In the genomic region with DNA sequence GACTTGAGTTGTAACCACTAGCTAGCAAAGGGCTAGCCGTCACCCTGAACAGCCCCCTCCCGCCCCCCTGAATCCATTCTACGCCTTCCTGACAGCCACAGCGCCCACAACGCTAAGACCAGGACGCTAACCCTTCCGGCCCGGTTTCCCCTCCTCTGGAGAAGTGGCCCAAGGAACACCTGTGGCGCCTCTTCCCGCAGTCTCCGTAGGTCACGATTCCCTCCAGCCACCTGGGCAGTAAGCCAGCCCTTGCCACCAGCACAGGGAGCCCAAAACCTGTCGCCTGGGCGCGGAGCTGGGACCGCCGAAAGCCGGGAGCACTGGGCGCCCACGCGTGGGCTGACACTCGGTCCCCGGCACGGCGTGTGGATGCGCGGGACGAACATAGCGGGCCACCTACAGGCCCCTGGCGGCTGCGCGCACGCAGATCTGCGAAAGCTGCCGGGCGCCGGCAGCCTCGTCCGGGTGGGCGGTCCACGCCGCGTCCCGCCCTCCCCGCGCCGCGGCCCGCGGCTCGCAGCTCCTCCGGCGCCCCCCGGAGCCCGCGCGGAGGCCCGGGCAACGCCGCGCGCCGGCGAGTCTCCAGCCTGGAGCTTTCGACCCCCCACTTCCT, we compare ENCODE assay signal across 8 cellular contexts. TPM values are rescaled to one million over a fixed set of nuclear protein-coding genes. Genes with fewer than 3 reads are reported as not detected.
DNase-seq lines count a peak whose midpoint lies in the region; ATAC-seq and TF ChIP-seq lines count a peak whose summit lies in the region.

No MANE protein-coding gene starts in this region.

- H3K9me3 ChIP-seq in endodermal cell (ENCODE audit: control insufficient read depth, low read length): no peaks in the 10 kb centered on the region
- H3K9me3 ChIP-seq in mucosa of descending colon: no peaks in the 10 kb centered on the region
- no peaks in the 10 kb centered on the region for H3K9me3 ChIP-seq in tibial artery

- peak overlapping the region; percentile 71 for H3K9ac ChIP-seq in endodermal cell (ENCODE audit: extremely low read depth, low read length, poor library complexity, severe bottlenecking)

- H3K27ac Mint-ChIP-seq in activated CD4-positive, alpha-beta T cell treated with anti-CD3 and anti-CD28 coated beads, Interleukin-2, amount 10 ng/mL, durations not matched to agents 7 days and 5 days: peak overlapping the region; percentile 94
- H3K27ac Mint-ChIP-seq in endodermal cell: peak overlapping the region; percentile 55

- H3K4me1 ChIP-seq in endodermal cell (ENCODE audit: control insufficient read depth, insufficient read depth, low read length) (peaks cover 5% of the 10 kb centered on the region), mucosa of descending colon (ENCODE audit: low read depth) (peaks cover 47% of the 10 kb centered on the region), tibial artery (peaks cover 0 to 38% (median 35%) of the 10 kb centered on the region in 4 donors)

- no peak overlapping the region for H3K27ac ChIP-seq in endodermal cell (ENCODE audit: low read depth, low read length)
- H3K27ac ChIP-seq in tibial artery: peak overlapping the region; percentile 87 to 89

- H3K9me3 Mint-ChIP-seq in activated CD4-positive, alpha-beta T cell treated with anti-CD3 and anti-CD28 coated beads, Interleukin-2, amount 10 ng/mL, durations not matched to agents 7 days and 5 days: no peaks in the 10 kb centered on the region
- no peaks in the 10 kb centered on the region for H3K9me3 Mint-ChIP-seq in endodermal cell

- H3K4me3 ChIP-seq in endodermal cell (ENCODE audit: low read length) (peak overlapping the region; percentile 78), mucosa of descending colon (peak overlapping the region; percentile 85), tibial artery (peak overlapping the region; percentile 73 to 75)

- peaks cover 16% of the 10 kb centered on the region for H3K27me3 ChIP-seq in endodermal cell (ENCODE audit: control insufficient read depth, insufficient read depth, low read length, poor library complexity, severe bottlenecking)
- no peaks in the 10 kb centered on the region for H3K27me3 ChIP-seq in tibial artery

- H3K27me3 Mint-ChIP-seq in activated CD4-positive, alpha-beta T cell treated with anti-CD3 and anti-CD28 coated beads, Interleukin-2, amount 10 ng/mL, durations not matched to agents 7 days and 5 days: no peaks in the 10 kb centered on the region
- H3K27me3 Mint-ChIP-seq in endodermal cell (ENCODE audit: insufficient read depth): peaks cover 31% of the 10 kb centered on the region

- intact Hi-C loops in mucosa of descending colon (cut with DNase I, micrococcal nuclease): loop anchor here in 1 of 2 donors (10.0 kb wide), 1 partner anchor 65 kb away; no protein-coding TSS in a partner anchor
- intact Hi-C loops in tibial artery (cut with DNase I; ENCODE audit: low total_unique reads): loop anchor here (10.0 kb wide), 1 partner anchor 75 kb away; no protein-coding TSS in a partner anchor

- TF ChIP-seq CTCF in endodermal cell (conservative IDR thresholded peaks at IDR 0.05): peak; percentile 14
- TF ChIP-seq CTCF in mucosa of descending colon (IDR thresholded peaks at IDR 0.05): no peak
- peak in 1 of 2 experiments; percentile 14 for TF ChIP-seq CTCF in tibial artery (IDR thresholded peaks at IDR 0.05)

- peak overlapping the region; percentile 99 for H3K4me3 Mint-ChIP-seq in activated CD4-positive, alpha-beta T cell treated with anti-CD3 and anti-CD28 coated beads, Interleukin-2, amount 10 ng/mL, durations not matched to agents 7 days and 5 days
- peak overlapping the region; percentile 62 for H3K4me3 Mint-ChIP-seq in endodermal cell

- H3K4me1 Mint-ChIP-seq in activated CD4-positive, alpha-beta T cell treated with anti-CD3 and anti-CD28 coated beads, Interleukin-2, amount 10 ng/mL, durations not matched to agents 7 days and 5 days: peaks cover 71% of the 10 kb centered on the region
- peaks cover 15% of the 10 kb centered on the region for H3K4me1 Mint-ChIP-seq in endodermal cell

- POLR2A ChIA-PET in activated CD4-positive, alpha-beta T cell treated with anti-CD3 and anti-CD28 coated beads, Interleukin-2, amount 10 ng/mL, durations not matched to agents 7 days and 5 days (lab: Charles Lee): interaction anchor here (0.9 to 3.8 kb wide), 10 partner anchors 9 to 79 kb away, joined by 3 to 25 read pairs (median 8); no protein-coding TSS in a partner anchor

- H3K36me3 ChIP-seq in endodermal cell (ENCODE audit: control insufficient read depth, insufficient read depth, low read length): peaks cover 19% of the 10 kb centered on the region
- peaks cover 4% of the 10 kb centered on the region for H3K36me3 ChIP-seq in mucosa of descending colon (ENCODE audit: low read depth)
- peaks cover 7 to 33% (median 25%) of the 10 kb centered on the region in 3 donors for H3K36me3 ChIP-seq in tibial artery

- ATAC-seq in GM21367 (IDR thresholded peaks at IDR 0.05; ENCODE audit: unreplicated experiment) (peak; percentile 6), HG03565 (IDR thresholded peaks at IDR 0.05; ENCODE audit: unreplicated experiment) (peak; percentile 14), mucosa of descending colon (peak; percentile 39)

- CTCF ChIA-PET in activated CD4-positive, alpha-beta T cell treated with anti-CD3 and anti-CD28 coated beads, Interleukin-2, amount 10 ng/mL, durations not matched to agents 7 days and 5 days (lab: Charles Lee): interaction anchor here (0.6 to 6.3 kb wide), 12 partner anchors 10 to 1204 kb away, joined by 3 to 52 read pairs (median 4); no protein-coding TSS in a partner anchor

- 1 to 2% methylated on average over 40 to 65 of the region's 65 CpGs for WGBS in endodermal cell (ENCODE audit: insufficient coverage in 1 of 2, insufficient read length in 1 of 2), 2 experiments

- peaks cover 54% of the 10 kb centered on the region for H3K36me3 Mint-ChIP-seq in activated CD4-positive, alpha-beta T cell treated with anti-CD3 and anti-CD28 coated beads, Interleukin-2, amount 10 ng/mL, durations not matched to agents 7 days and 5 days (ENCODE audit: low read depth)
- peaks cover 13% of the 10 kb centered on the region for H3K36me3 Mint-ChIP-seq in endodermal cell (ENCODE audit: low read depth)

- peak; percentile 47 for DNase-seq in Daoy (ENCODE audit: low read depth)
- DNase-seq in activated CD4-positive, alpha-beta T cell treated with anti-CD3 and anti-CD28 coated beads, Interleukin-2, amount 10 ng/mL, durations not matched to agents 7 days and 5 days: peak; percentile 57
- DNase-seq in endodermal cell: peak; percentile 75
- DNase-seq in mucosa of descending colon: peak; percentile 64 to 81 (median 78)
- peak; percentile 52 to 83 for DNase-seq in tibial artery
- DNase-seq in DMS79 (lab: John Stamatoyannopoulos, UW): no peak

RNA-seq across cellular contexts. Expression of a gene that starts 0.6 kb away (rescaled TPM):
- 18.2 and 20.1 TPM in 2 replicates for total RNA-seq in Daoy (2014; rRNA removed; shearing (Covaris generic))
- 100 to 1,000 TPM; 289 to 302 TPM for total RNA-seq in activated CD4-positive, alpha-beta T cell treated with anti-CD3 and anti-CD28 coated beads, Interleukin-2, amount 10 ng/mL, durations not matched to agents 7 days and 5 days
- total RNA-seq in endodermal cell (1 to 10 TPM; 5.6 to 7.3 TPM), mucosa of descending colon (100 to 1,000 TPM in 2 of 3 donors, 10 to 100 TPM in 1; 89.4 to 172 (median 143) TPM)
- 2.2 TPM for polyA plus RNA-seq in endodermal cell (2013, experiment 1 of 2)
- polyA plus RNA-seq in endodermal cell (2013, experiment 2 of 2): 4.5 TPM

RNA-seq across cellular contexts. Expression of a gene that starts 53.3 kb away (rescaled TPM):
- total RNA-seq in Daoy (2014; rRNA removed; shearing (Covaris generic)): not detected in 2 replicates
- under 1 TPM; 0.25 to 0.33 TPM for total RNA-seq in activated CD4-positive, alpha-beta T cell treated with anti-CD3 and anti-CD28 coated beads, Interleukin-2, amount 10 ng/mL, durations not matched to agents 7 days and 5 days
- total RNA-seq in endodermal cell (not detected), mucosa of descending colon (not detected)
- not detected for polyA plus RNA-seq in endodermal cell (2013, experiment 1 of 2)
- polyA plus RNA-seq in endodermal cell (2013, experiment 2 of 2): not detected
